Comparison of ENCODE assay signal across 7 cellular contexts in genomic region chr5:142012186-142012785, GRCh38. TPM values are rescaled to one million over a fixed set of nuclear protein-coding genes. Genes with fewer than 3 reads are reported as not detected.
DNase-seq lines count a peak whose midpoint lies in the region; TF ChIP-seq lines count a peak whose summit lies in the region.

No MANE protein-coding gene starts in this region.

- no peaks in the 10 kb centered on the region for H3F3A ChIP-seq in neural cell (ENCODE audit: insufficient read depth, low read length, poor library complexity, severe bottlenecking)

- intact Hi-C loops in thyroid gland (cut with DNase I), result no loop called here

- H4K20me1 ChIP-seq in neural cell (ENCODE audit: insufficient read depth), result no peaks in the 10 kb centered on the region

- H3K9ac ChIP-seq in neural cell (ENCODE audit: low read length), result peak overlapping the region; percentile 58

- peak overlapping the region; percentile 33 for H2AFZ ChIP-seq in neural cell (ENCODE audit: low read depth, low read length)

- DNase-seq in NCI-H82 (lab: John Stamatoyannopoulos, UW) (peak; percentile 59), fibroblast of peridontal ligament (ENCODE audit: extremely low read depth) (peak; percentile 39), thyroid gland (peak; percentile 40 to 53), hepatic stellate cell (ENCODE audit: low spot score) (no peak)
- DNase-seq in activated T-cell treated with anti-CD3 and anti-CD28 coated beads, Interleukin-2, amount 50 U/mL, for 48 hours, result peak; percentile 81 to 82

- H3K4me3 ChIP-seq in neural cell (ENCODE audit: low read length) (peak overlapping the region; percentile 68), thyroid gland (replicated peaks in 1 of 3) (peak overlapping the region in 2 of 3 donors; percentile 44 to 62)

- H3K27ac ChIP-seq in neural cell (ENCODE audit: low read length) (no peak overlapping the region), thyroid gland (peak overlapping the region; percentile 61 to 90 (median 80))

- 15 to 16% methylated on average over 18 of the region's 18 CpGs for WGBS in thyroid gland, 2 donors

- TF ChIP-seq POLR2A in thyroid gland (IDR thresholded peaks at IDR 0.05), result no peak

- no peak overlapping the region for H3K4me2 ChIP-seq in neural cell (ENCODE audit: low read length)

- TF ChIP-seq CTCF in GM12872 (IDR thresholded peaks at IDR 0.05; ENCODE audit: insufficient read depth, low read depth, low read length), result peak; percentile 56; the same call in 2 of the 3 replicates
- no peak for TF ChIP-seq CTCF in neural cell (IDR thresholded peaks at IDR 0.05; ENCODE audit: poor library complexity, severe bottlenecking)
- TF ChIP-seq CTCF in thyroid gland (IDR thresholded peaks at IDR 0.05), result peak in 3 of 6 experiments; percentile 11 to 27 (median 24)

- no peak for TF ChIP-seq RAD21 in neural cell (conservative IDR thresholded peaks at IDR 0.05)

- H3K9me2 ChIP-seq in neural cell (ENCODE audit: insufficient read depth, low read length), result no peaks in the 10 kb centered on the region

- H3K9me3 ChIP-seq in neural cell (ENCODE audit: low read length) (no peaks in the 10 kb centered on the region), thyroid gland (no peaks in the 10 kb centered on the region)

- H3K36me3 ChIP-seq in neural cell (ENCODE audit: insufficient read depth, low read length) (no peaks in the 10 kb centered on the region), thyroid gland (peaks cover 0 to 4% of the 10 kb centered on the region in 2 donors)

- no peaks in the 10 kb centered on the region for H3K27me3 ChIP-seq in neural cell (ENCODE audit: insufficient read depth, low read depth, low read length)
- no peaks in the 10 kb centered on the region for H3K27me3 ChIP-seq in thyroid gland

- no peak for TF ChIP-seq EP300 in neural cell (conservative IDR thresholded peaks at IDR 0.05; ENCODE audit: poor library complexity, severe bottlenecking)

- H3K4me1 ChIP-seq in thyroid gland, result peaks cover 16 to 32% of the 10 kb centered on the region in 2 donors

- no peaks in the 10 kb centered on the region for H3K79me2 ChIP-seq in neural cell (replicated peaks; ENCODE audit: insufficient read depth, low read length)

TF ChIP-seq in neural cell, 6 proteins besides CTCF, POLR2A, EP300 and RAD21:
- TF ChIP-seq MXI1 (conservative IDR thresholded peaks at IDR 0.05; ENCODE audit: poor library complexity, severe bottlenecking) (no peak), EZH2 (IDR thresholded peaks at IDR 0.05; ENCODE audit: borderline replicate concordance, insufficient read depth, low read length, poor library complexity, severe bottlenecking) (no peak), TAF1 (IDR thresholded peaks at IDR 0.05; ENCODE audit: low read depth) (no peak), POLR2AphosphoS5 (IDR thresholded peaks at IDR 0.05) (no peak), SMC3 (conservative IDR thresholded peaks at IDR 0.05; ENCODE audit: poor library complexity) (no peak), REST (IDR thresholded peaks at IDR 0.05; ENCODE audit: borderline replicate concordance) (no peak)

RNA-seq across cellular contexts. Expression of gene GNPDA1, which starts 0.5 kb away (rescaled TPM):
- polyA plus RNA-seq in neural cell, result 28.9 and 32.2 TPM in 2 replicates
- 21.2 and 29.9 TPM in 2 replicates for polyA minus RNA-seq in neural cell
- total RNA-seq in thyroid gland, result 10 to 100 TPM; 28.8 to 56.3 (median 45.8) TPM

RNA-seq across cellular contexts. Expression of gene RNF14, which starts 43.4 kb away (rescaled TPM):
- polyA plus RNA-seq in neural cell, result 82.1 and 108 TPM in 2 replicates
- polyA minus RNA-seq in neural cell, result 83.3 and 93.9 TPM in 2 replicates
- 10 to 100 TPM; 52.5 to 69.7 (median 61.7) TPM for total RNA-seq in thyroid gland

RNA-seq across cellular contexts. Expression of gene PCDH12, which starts 54.3 kb away (rescaled TPM):
- not detected in 2 replicates for polyA plus RNA-seq in neural cell
- polyA minus RNA-seq in neural cell, result not detected in 2 replicates
- total RNA-seq in thyroid gland, result 10 to 100 TPM in 1 of 4 donors, 1 to 10 TPM in 3; 7.7 to 23.2 (median 8.0) TPM
